8 cellular contexts compared by ENCODE assay signal in the genomic region with DNA sequence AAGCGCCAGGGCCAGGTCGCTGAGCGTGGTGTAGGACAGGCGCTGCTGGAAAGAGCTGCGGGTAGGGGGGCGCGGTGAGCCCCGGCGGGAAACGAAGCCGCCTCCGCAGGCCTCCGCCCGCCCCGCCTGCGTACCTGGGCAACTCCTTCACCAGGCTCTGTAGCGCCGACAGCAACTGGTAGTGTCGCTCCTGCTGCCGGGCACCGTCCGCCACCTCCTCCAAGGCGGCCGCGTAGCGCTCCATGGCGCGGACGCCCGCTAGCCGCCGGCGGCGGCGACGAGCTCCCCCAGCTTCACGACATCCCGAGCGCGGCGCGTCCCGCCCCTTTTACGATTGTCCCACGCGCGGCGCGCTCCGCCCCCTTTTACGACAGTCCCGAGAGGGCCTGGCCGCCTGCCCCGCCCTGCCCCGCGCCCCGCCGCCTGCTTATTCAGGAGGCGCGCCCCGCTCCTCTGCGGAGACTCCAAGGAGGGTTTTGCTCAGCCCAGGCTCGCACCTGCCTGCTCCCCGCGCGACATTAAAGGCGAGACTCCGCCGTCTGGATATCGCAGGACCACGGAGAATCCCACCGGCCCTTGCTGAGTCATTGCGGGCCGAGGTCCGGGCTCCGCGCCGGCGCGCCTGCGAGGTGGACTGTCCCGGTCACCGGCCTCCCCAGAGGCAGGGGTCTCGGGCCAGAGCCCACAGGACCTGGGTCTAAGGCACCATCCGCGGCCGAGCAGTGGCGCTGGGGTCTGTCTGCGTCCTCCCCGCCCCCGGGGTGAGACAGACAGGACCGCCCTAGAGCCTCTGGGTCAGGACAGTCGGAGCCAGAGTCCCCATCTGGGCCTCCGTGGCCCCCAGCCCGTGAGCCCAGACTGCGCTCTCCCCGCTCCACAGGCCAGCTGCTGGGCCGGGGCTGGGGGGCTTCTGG. TPM values are rescaled to one million over a fixed set of nuclear protein-coding genes. Genes with fewer than 3 reads are reported as not detected.
DNase-seq lines count a peak whose midpoint lies in the region; ATAC-seq, FAIRE-seq and TF ChIP-seq lines count a peak whose summit lies in the region.

A gene (minus strand): TSS at position 316 of the 914 bp plus-strand sequence. CDS start 72 bp downstream, at position 244.

- ATAC-seq in A549 (peak; percentile 70 to 85), GM18520 (IDR thresholded peaks at IDR 0.05; ENCODE audit: unreplicated experiment) (peak; percentile 74), HG03064 (IDR thresholded peaks at IDR 0.05; ENCODE audit: low read depth, unreplicated experiment) (peak; percentile 71)
- ATAC-seq in activated CD4-positive, CD25-positive, alpha-beta regulatory T cell treated with anti-CD3 and anti-CD28 coated beads, Interleukin-2, amount 50 U/mL, for 24 hours = peak; percentile 77 to 79

- TF ChIP-seq POLR2A in A549 (IDR thresholded peaks at IDR 0.05; ENCODE audit: low read length) = peak; percentile 78

- CTCF ChIA-PET in A549 (lab: Yijun Ruan, JAX) = interaction anchor here (1.5 kb wide), 1 partner anchor 34 kb away, joined by 3 read pairs; no protein-coding TSS in a partner anchor

- peak within 1 kb of the TSS; percentile 99 for H3K4me3 ChIP-seq in A549

- WGBS in A549 (ENCODE audit: missing lambda C conversion rate) = 3% methylated on average over 7 of the region's 98 CpGs

- DNase-seq in A549 (ENCODE audit: low read depth in 1 of 2, low spot score in 1 of 2) (peak; percentile 78 to 94), NCI-H2227 (lab: John Stamatoyannopoulos, UW; ENCODE audit: unreplicated experiment) (peak; percentile 96), iris pigment epithelial cell (ENCODE audit: low read depth) (peak; percentile 94)
- DNase-seq in central memory CD4-positive, alpha-beta T cell = peak; percentile 94
- DNase-seq in stimulated activated CD4-positive, alpha-beta T cell treated with anti-CD3 and anti-CD28 coated beads, Interleukin-12 subunit alpha, Interleukin-12 subunit beta, amount 100 ng/mL, for 24 hours (ENCODE audit: low read depth in 2 of 2) = peak; percentile 92 to 97

- H3K4me1 ChIP-seq in A549 = peaks cover 14% of the 10 kb centered on the region

- H3K27ac ChIP-seq in A549 = peak within 1 kb of the TSS; percentile 97 to 99

- no peak for FAIRE-seq in A549 (lab: Jason Lieb, UNC)

- TF ChIP-seq CTCF in A549 (IDR thresholded peaks at IDR 0.05) = no peak

- POLR2A ChIA-PET in A549 (lab: Yijun Ruan, JAX) = interaction anchor here (0.5 to 1.0 kb wide), 2 partner anchors 8 to 74 kb away, joined by 4 to 6 read pairs; no protein-coding TSS in a partner anchor

- TF ChIP-seq EP300 in A549 (IDR thresholded peaks at IDR 0.05) = no peak

- no peak for TF ChIP-seq RAD21 in A549 (conservative IDR thresholded peaks at IDR 0.05 in 1 of 2, IDR thresholded peaks at IDR 0.05 in 1 of 2)

- H3K4me2 ChIP-seq in A549 = peak within 1 kb of the TSS; percentile 98

- no peaks in the 10 kb centered on the region for H3K9me3 ChIP-seq in A549

TF ChIP-seq in A549, 52 proteins besides CTCF, POLR2A, EP300 and RAD21:
- no peak for TF ChIP-seq NR3C1 (IDR thresholded peaks at IDR 0.05)
- TF ChIP-seq MAFK (IDR thresholded peaks at IDR 0.05; ENCODE audit: partially characterized antibody) = peak; percentile 67
- no peak for TF ChIP-seq NPAS2 (CRISPR knock-in tag; IDR thresholded peaks at IDR 0.05; ENCODE audit: borderline replicate concordance)
- peak in 1 of 2 experiments; percentile 61; a peak in 1 of 5 replicates for TF ChIP-seq JUN (IDR thresholded peaks at IDR 0.05)
- no peak for TF ChIP-seq FOSL2 (IDR thresholded peaks at IDR 0.05)
- 0 out of 2 replicates have a peak, but pooled peaks have one; percentile 30 for TF ChIP-seq FOSL2 (CRISPR knock-in tag; IDR thresholded peaks at IDR 0.05)
- peak; percentile 54; the same call in 1 of the 2 replicates for TF ChIP-seq PHF8 (IDR thresholded peaks at IDR 0.05; ENCODE audit: borderline replicate concordance, low read depth)
- TF ChIP-seq, protein P1, sequence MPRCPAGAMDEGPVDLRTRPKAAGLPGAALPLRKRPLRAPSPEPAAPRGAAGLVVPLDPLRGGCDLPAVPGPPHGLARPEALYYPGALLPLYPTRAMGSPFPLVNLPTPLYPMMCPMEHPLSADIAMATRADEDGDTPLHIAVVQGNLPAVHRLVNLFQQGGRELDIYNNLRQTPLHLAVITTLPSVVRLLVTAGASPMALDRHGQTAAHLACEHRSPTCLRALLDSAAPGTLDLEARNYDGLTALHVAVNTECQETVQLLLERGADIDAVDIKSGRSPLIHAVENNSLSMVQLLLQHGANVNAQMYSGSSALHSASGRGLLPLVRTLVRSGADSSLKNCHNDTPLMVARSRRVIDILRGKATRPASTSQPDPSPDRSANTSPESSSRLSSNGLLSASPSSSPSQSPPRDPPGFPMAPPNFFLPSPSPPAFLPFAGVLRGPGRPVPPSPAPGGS (IDR thresholded peaks at IDR 0.05) = 0 out of 3 replicates have a peak, but pooled peaks have one; percentile 53

RNA-seq across cellular contexts. Expression of the gene that starts here (rescaled TPM):
- polyA plus RNA-seq in A549 (2011; rRNA removed) (15.5 and 17.9 TPM in 2 replicates), A549 (2017; fragmentation: RNase III; extraction: RNeasy Plus Mini Kit Qiagen cat#74134 plus additional on column Dnase treatment) (23.1 to 27.0 TPM (median 26.1 TPM) in 3 replicates)
- 40.4 and 47.6 TPM in 2 replicates for polyA plus RNA-seq in A549 (2012; cell fraction: cytosol; rRNA removed)
- 28.0 and 33.9 TPM in 2 replicates for polyA plus RNA-seq in A549 (2012; cell fraction: nucleus; rRNA removed)
- polyA minus RNA-seq in A549 (2011; rRNA and poly(A)+ RNA removed) = 6.4 and 9.4 TPM in 2 replicates

Comparison
In these comparisons a context has a peak if more than half of its experiments do, and no peak if none do; other contexts are left out.
1. Peak in every context shown above with its lines: DNase-seq, ATAC-seq, H3K4me3 ChIP-seq and H3K27ac ChIP-seq.